Comparison of ENCODE assay signal across 15 cellular contexts in genomic region chr6:33803571-33804053, GRCh38. TPM values are rescaled to one million over a fixed set of nuclear protein-coding genes. Genes with fewer than 3 reads are reported as not detected.
DNase-seq lines count a peak whose midpoint lies in the region; ATAC-seq and TF ChIP-seq lines count a peak whose summit lies in the region.
"Had no signal": no experiment of that assay in that cellular context is flagged by ENCODE, and none has a peak within 500 bp of the region (broad histone marks: within the 10 kb centered on the region; RNA-seq: fewer than 3 reads in every experiment).

Gene MLN, minus strand, starts transcription at chr6:33804003. Its CDS starts 2,840 bp downstream, at chr6:33801163.

- no peaks in the 10 kb centered on the region for H3K79me2 ChIP-seq in osteoblast (ENCODE audit: insufficient read depth, low read length)

- H3K9me3 ChIP-seq in osteoblast (ENCODE audit: low read depth, low read length), result no peaks in the 10 kb centered on the region
- H3K9me3 ChIP-seq: A549, Caco-2 had no signal

- DNase-seq in Right ventricle myocardium superior (peak; percentile 30), cardiac septum (ENCODE audit: low spot score) (no peak), glutamatergic neuron (no peak), osteoblast (ENCODE audit: insufficient read length, low spot score, missing footprints) (peak; percentile 3), activated gamma-delta T cell (lab: John Stamatoyannopoulos, UW) (no peak), sciatic nerve (ENCODE audit: low spot score) (no peak), ureter (ENCODE audit: low spot score) (no peak)
- DNase-seq: AML-193; Caco-2; CD4-positive, alpha-beta T cell; HCEC 1CT had no signal

- H3K27me3 ChIP-seq in osteoblast (ENCODE audit: insufficient read depth, low read length), result peaks cover 29% of the 10 kb centered on the region

- H3K36me3 Mint-ChIP-seq in glutamatergic neuron (ENCODE audit: unreplicated experiment), result no peaks in the 10 kb centered on the region

- peaks cover 55% of the 10 kb centered on the region for H3K4me1 Mint-ChIP-seq in glutamatergic neuron (ENCODE audit: low read depth, unreplicated experiment)

- H3K4me3 Mint-ChIP-seq in glutamatergic neuron (ENCODE audit: unreplicated experiment), result no peak within 1 kb of the TSS
- H3K4me3 Mint-ChIP-seq: CD4-positive, alpha-beta T cell had no signal

- H3K4me2 ChIP-seq in osteoblast (ENCODE audit: insufficient read depth, low read length), result no peak within 1 kb of the TSS
- H3K4me2 ChIP-seq: A549 had no signal

- H3K27me3 Mint-ChIP-seq in glutamatergic neuron (ENCODE audit: unreplicated experiment), result peaks cover 2% of the 10 kb centered on the region

- H3K27ac Mint-ChIP-seq in glutamatergic neuron (ENCODE audit: unreplicated experiment), result peak within 1 kb of the TSS; percentile 40
- H3K27ac Mint-ChIP-seq: CD4-positive, alpha-beta T cell had no signal

- H3K27ac ChIP-seq in osteoblast (ENCODE audit: low read depth, low read length), result no peak within 1 kb of the TSS
- H3K27ac ChIP-seq: 22Rv1, A549, C4-2B had no signal

- ATAC-seq in Right ventricle myocardium superior (ENCODE audit: poor library complexity) (no peak), sciatic nerve (no peak)
- ATAC-seq: A549 had no signal

- no peak for TF ChIP-seq CTCF in glutamatergic neuron (IDR thresholded peaks at IDR 0.05; ENCODE audit: partially characterized antibody, unreplicated experiment)
- no peak for TF ChIP-seq CTCF in osteoblast (IDR thresholded peaks at IDR 0.05; ENCODE audit: extremely low read depth, low read depth, low read length)

- peaks cover 9% of the 10 kb centered on the region for H3K4me1 ChIP-seq in osteoblast (ENCODE audit: insufficient read depth, low read length)
- H3K4me1 ChIP-seq: A549, Caco-2 had no signal

- H3K36me3 ChIP-seq in osteoblast (ENCODE audit: insufficient read depth, low read length), result no peaks in the 10 kb centered on the region

- H4K20me1 ChIP-seq in osteoblast (ENCODE audit: insufficient read depth, low read length), result no peaks in the 10 kb centered on the region

- intact Hi-C loops in Right ventricle myocardium superior (cut with DNase I) (no loop called here), cardiac septum (cut with DNase I) (no loop called here), sciatic nerve (cut with DNase I) (no loop called here)

- H3K4me3 ChIP-seq in osteoblast (ENCODE audit: insufficient read depth, low read length), result no peak within 1 kb of the TSS
- H3K4me3 ChIP-seq: A549 had no signal

- H3K9me3 Mint-ChIP-seq in glutamatergic neuron (ENCODE audit: unreplicated experiment), result peaks cover 8% of the 10 kb centered on the region
- H3K9me3 Mint-ChIP-seq: CD4-positive, alpha-beta T cell had no signal

- H2AFZ ChIP-seq in osteoblast (ENCODE audit: low read length), result no peak within 1 kb of the TSS

RNA-seq across cellular contexts. Expression of gene MLN, which starts in this region (rescaled TPM):
- total RNA-seq in Right ventricle myocardium superior (not detected), cardiac septum (not detected), glutamatergic neuron (ENCODE audit: unreplicated experiment) (not detected), osteoblast (not detected in 2 replicates), sciatic nerve (not detected), ureter (not detected)
- total RNA-seq: Caco-2; CD4-positive, alpha-beta T cell; HT-29 had no signal

Comparison
In these comparisons a context has a peak if more than half of its experiments do, and no peak if none do; other contexts are left out.
1. Peak in DNase-seq in Right ventricle myocardium superior; RNA of the gene not detected or under 1 TPM.
2. Peak in DNase-seq in osteoblast; RNA of the gene not detected or under 1 TPM.